ENCODE assay signal across 8 cellular contexts in genomic region chr3:4980229-4981159, GRCh38. TPM values are rescaled to one million over a fixed set of nuclear protein-coding genes. Genes with fewer than 3 reads are reported as not detected.
DNase-seq lines count a peak whose midpoint lies in the region; ATAC-seq and TF ChIP-seq lines count a peak whose summit lies in the region.

No MANE protein-coding gene starts in this region.

- H3K27ac ChIP-seq in liver (ENCODE audit: low read depth in 1 of 2, low read length in 2 of 2), result peak overlapping the region; percentile 100

- peaks cover 0 to 19% (median 8%) of the 10 kb centered on the region in 4 donors for H3K36me3 ChIP-seq in liver (ENCODE audit: control insufficient read depth in 4 of 4, insufficient read depth in 3 of 4, low read depth in 1 of 4, low read length in 3 of 4)

- peak; percentile 84 for DNase-seq in G401 (ENCODE audit: low spot score)
- DNase-seq in NCI-H69 (lab: John Stamatoyannopoulos, UW), result peak; percentile 84
- peak; percentile 85 to 86 for DNase-seq in activated CD4-positive, alpha-beta T cell treated with anti-CD3 and anti-CD28 coated beads, Interleukin-2, amount 50 U/mL, for 4 hours
- peak; percentile 94 to 97 for DNase-seq in stimulated activated CD4-positive, alpha-beta T cell treated with anti-CD3 and anti-CD28 coated beads, Interleukin-2, amount 100 ng/mL, for 48 hours

- WGBS in liver, result 3% methylated on average over 32 of the region's 32 CpGs

- H3K4me3 Mint-ChIP-seq in dendritic cell treated with granulocyte-macrophage colony-stimulating factor and Interleukin-4, amounts not matched to agents 40 ng/mL and 50 ng/mL, for 4 days, result peak overlapping the region; percentile 98

- peaks cover 71% of the 10 kb centered on the region for H3K36me3 Mint-ChIP-seq in dendritic cell treated with granulocyte-macrophage colony-stimulating factor and Interleukin-4, amounts not matched to agents 40 ng/mL and 50 ng/mL, for 4 days (ENCODE audit: low read depth)

- H3K4me3 ChIP-seq in liver (ENCODE audit: low read depth in 1 of 3, low read length in 3 of 3), result peak overlapping the region; percentile 83 to 94 (median 83)

- no peaks in the 10 kb centered on the region for H3K27me3 Mint-ChIP-seq in dendritic cell treated with granulocyte-macrophage colony-stimulating factor and Interleukin-4, amounts not matched to agents 40 ng/mL and 50 ng/mL, for 4 days

- peaks cover under 1 to 36% (median 15%) of the 10 kb centered on the region in 4 donors for H3K4me1 ChIP-seq in liver (ENCODE audit: control insufficient read depth in 4 of 4, insufficient read depth in 4 of 4, low read length in 3 of 4)

- no peaks in the 10 kb centered on the region for H3K9me3 ChIP-seq in liver (ENCODE audit: control insufficient read depth in 4 of 4, low read length in 3 of 4)

- no peaks in the 10 kb centered on the region for H3K27me3 ChIP-seq in liver (ENCODE audit: control insufficient read depth in 4 of 4, insufficient read depth in 4 of 4, low read length in 3 of 4)

- in situ Hi-C loops in G401 (cut with HindIII; ENCODE audit: low sequenced_read_pairs), result no loop called here

- ATAC-seq in HG02981 (IDR thresholded peaks at IDR 0.05; ENCODE audit: unreplicated experiment) (peak; percentile 9), HG02970 (IDR thresholded peaks at IDR 0.05; ENCODE audit: low FRiP score, unreplicated experiment) (no peak)

- peak; percentile 67 to 86 for TF ChIP-seq RAD21 in liver (IDR thresholded peaks at IDR 0.05)

- no peaks in the 10 kb centered on the region for H3K9me3 Mint-ChIP-seq in dendritic cell treated with granulocyte-macrophage colony-stimulating factor and Interleukin-4, amounts not matched to agents 40 ng/mL and 50 ng/mL, for 4 days

- peak overlapping the region; percentile 93 to 99 for H3K9ac ChIP-seq in liver (ENCODE audit: low read depth in 1 of 2, low read length in 2 of 2)

- peak overlapping the region; percentile 99 for H3K27ac Mint-ChIP-seq in dendritic cell treated with granulocyte-macrophage colony-stimulating factor and Interleukin-4, amounts not matched to agents 40 ng/mL and 50 ng/mL, for 4 days

- H3K4me1 Mint-ChIP-seq in dendritic cell treated with granulocyte-macrophage colony-stimulating factor and Interleukin-4, amounts not matched to agents 40 ng/mL and 50 ng/mL, for 4 days (ENCODE audit: low read depth), result peaks cover 53% of the 10 kb centered on the region

- intact Hi-C loops in dendritic cell treated with granulocyte-macrophage colony-stimulating factor and Interleukin-4, amounts not matched to agents 40 ng/mL and 50 ng/mL, for 4 days (cut with micrococcal nuclease), result no loop called here

- TF ChIP-seq CTCF in liver (IDR thresholded peaks at IDR 0.05; ENCODE audit: low read depth, low read length, missing input control), result peak; percentile 96

TF ChIP-seq in liver, 16 proteins besides CTCF, POLR2A, EP300 and RAD21:
- TF ChIP-seq TAF1 (conservative IDR thresholded peaks at IDR 0.05) (peak; percentile 66), HNF4A (conservative IDR thresholded peaks at IDR 0.05) (peak in 1 of 2 donors; percentile 39), MAX (IDR thresholded peaks at IDR 0.05) (no peak), ATF3 (IDR thresholded peaks at IDR 0.05) (peak; percentile 14), NR2F2 (IDR thresholded peaks at IDR 0.05) (peak; percentile 88), JUND (IDR thresholded peaks at IDR 0.05) (peak; percentile 14 to 38), RXRA (IDR thresholded peaks at IDR 0.05) (peak; percentile 54 to 55), SP1 (IDR thresholded peaks at IDR 0.05) (peak; percentile 45), HNF4G (IDR thresholded peaks at IDR 0.05) (no peak), EGR1 (IDR thresholded peaks at IDR 0.05; ENCODE audit: low read depth in 2 of 2) (no peak), FOXA2 (IDR thresholded peaks at IDR 0.05) (no peak), YY1 (IDR thresholded peaks at IDR 0.05) (no peak), REST (IDR thresholded peaks at IDR 0.05) (peak; percentile 2)

RNA-seq across cellular contexts. Expression of gene BHLHE40, which starts 1.3 kb away (rescaled TPM):
- 6.6 and 7.2 TPM in 2 replicates for total RNA-seq in G401 (2014; rRNA removed; shearing (Covaris generic))
- 10 to 100 TPM in 1 of 2 donors, 1 to 10 TPM in 1; 8.2 to 28.4 TPM for total RNA-seq in liver
- 10 to 100 TPM; 17.2 to 18.7 TPM for polyA plus RNA-seq in liver
